ENCODE assay signal across 26 cellular contexts in genomic region chr10:92541583-92541982, GRCh38.
"Had no signal": no experiment of that assay in that cellular context is flagged by ENCODE, and none has a peak within 500 bp of the region (broad histone marks: within the 10 kb centered on the region; RNA-seq: fewer than 3 reads in every experiment).

No MANE protein-coding gene starts in this region.

- H3K27ac ChIP-seq: coronary artery, esophagus squamous epithelium, heart right ventricle, prostate gland, right atrium auricular region, stomach, thyroid gland, vagina had no signal

- H3K27me3 ChIP-seq: esophagus squamous epithelium, heart right ventricle, right atrium auricular region, stomach, thyroid gland, vagina had no signal

- H3K4me3 ChIP-seq: coronary artery, esophagus squamous epithelium, heart right ventricle, prostate gland, right atrium auricular region, smooth muscle cell, stomach, thyroid gland, vagina had no signal

- ATAC-seq: heart right ventricle; left lobe of liver; naive thymus-derived CD8-positive, alpha-beta T cell; sciatic nerve; stimulated activated naive B cell treated with anti-CD40 and anti-IgM and Interleukin-4, amounts not matched to agents 10 μg/mL and 1 μg/mL and 100 μg/mL, for 72 hours had no signal

- DNase-seq: dermis blood vessel endothelial cell; effector memory CD4-positive, alpha-beta T cell; erythroblast; esophagus squamous epithelium; foreskin melanocyte; glutamatergic neuron; heart right ventricle; hippocampal formation; mesenchymal stem cell; midbrain; naive thymus-derived CD8-positive, alpha-beta T cell; nephron progenitor cell; nucleus accumbens; stimulated activated CD4-positive, alpha-beta T cell treated with anti-CD3 and anti-CD28 coated beads, Interleukin-12 subunit alpha, Interleukin-12 subunit beta, amount 100 ng/mL, for 4 hours; stimulated activated CD4-positive, alpha-beta T cell treated with anti-CD3 and anti-CD28 coated beads, Interleukin-1b, Interleukin-23, amount 100 ng/mL, for 48 hours; stimulated activated CD4-positive, alpha-beta T cell treated with anti-CD3 and anti-CD28 coated beads, Interleukin-4, amount 100 ng/mL, for 1 hour; stimulated activated naive B cell treated with anti-CD40 and anti-IgM and Interleukin-4, amounts not matched to agents 10 μg/mL and 1 μg/mL and 100 μg/mL, for 72 hours; stomach; thyroid gland had no signal

- H3K4me1 ChIP-seq: prostate gland, vagina had no signal

- H3K4me2 ChIP-seq: smooth muscle cell had no signal

- H3K36me3 ChIP-seq: prostate gland, right atrium auricular region, thyroid gland, vagina had no signal

- H3K9me3 ChIP-seq: esophagus squamous epithelium, heart right ventricle, prostate gland, right atrium auricular region, stomach, thyroid gland, vagina had no signal
